8 cellular contexts compared by ENCODE assay signal in genomic region chrX:110646386-110646785, GRCh38.
"Had no signal": no experiment of that assay in that cellular context is flagged by ENCODE, and none has a peak within 500 bp of the region (broad histone marks: within the 10 kb centered on the region; RNA-seq: fewer than 3 reads in every experiment).

No MANE protein-coding gene starts in this region.

- H3K36me3 ChIP-seq: HAP-1 had no signal

- H3K9me3 ChIP-seq: HAP-1 had no signal

- H3K4me3 ChIP-seq: GM23248, HAP-1 had no signal

- DNase-seq: GM23248, GOT3, H7, HFFc6, KG1 had no signal

- H2AFZ ChIP-seq: GM23248 had no signal

- H3K4me1 ChIP-seq: HAP-1 had no signal

- ATAC-seq: HCT116 had no signal

- H3K27ac ChIP-seq: GM23248, HL-60 had no signal

- H3K9ac ChIP-seq: GM23248 had no signal
